17 cellular contexts compared by ENCODE assay signal in the genomic region with DNA sequence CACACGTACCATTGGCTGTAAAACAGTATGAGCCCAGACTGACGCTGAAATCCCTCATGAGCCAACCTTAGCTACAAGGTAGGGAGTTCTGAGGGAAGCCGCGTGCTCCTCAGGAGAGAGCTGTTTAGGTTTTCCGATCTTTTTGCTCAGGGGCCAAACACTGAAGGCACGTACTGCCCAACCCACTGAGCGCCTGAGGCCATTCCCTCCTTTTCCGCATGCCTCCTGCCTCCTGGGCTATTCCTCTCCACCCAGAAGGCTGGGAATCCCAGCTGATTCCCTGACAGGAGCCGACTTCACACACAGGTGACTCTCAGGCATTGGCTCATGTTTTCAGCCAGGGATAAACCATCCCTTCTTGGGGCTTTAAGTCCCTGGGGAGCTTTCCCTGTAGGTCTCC.
"Had no signal": no experiment of that assay in that cellular context is flagged by ENCODE, and none has a peak within 500 bp of the region (broad histone marks: within the 10 kb centered on the region; RNA-seq: fewer than 3 reads in every experiment).

No MANE protein-coding gene starts in this region.

- DNase-seq: KBM-7, MV-4-11, NCI-H1048, NCI-H1105, NCI-H1417 treated with DMSO at 0.1 percent for 48 hours, NCI-H146, NCI-H1694 treated with DMSO at 0.1 percent for 48 hours, NCI-H1930, NCI-H2081, NCI-H2107, NCI-H2227 treated with DMSO at 0.1 percent for 48 hours, NCI-H524 treated with DMSO at 0.1 percent for 48 hours, NCI-H69, NCI-H774, RPMI8226, SHP77, SK-N-SH had no signal

- H3K9me3 ChIP-seq: SK-N-SH had no signal
